10 cellular contexts compared by ENCODE assay signal in the genomic region with DNA sequence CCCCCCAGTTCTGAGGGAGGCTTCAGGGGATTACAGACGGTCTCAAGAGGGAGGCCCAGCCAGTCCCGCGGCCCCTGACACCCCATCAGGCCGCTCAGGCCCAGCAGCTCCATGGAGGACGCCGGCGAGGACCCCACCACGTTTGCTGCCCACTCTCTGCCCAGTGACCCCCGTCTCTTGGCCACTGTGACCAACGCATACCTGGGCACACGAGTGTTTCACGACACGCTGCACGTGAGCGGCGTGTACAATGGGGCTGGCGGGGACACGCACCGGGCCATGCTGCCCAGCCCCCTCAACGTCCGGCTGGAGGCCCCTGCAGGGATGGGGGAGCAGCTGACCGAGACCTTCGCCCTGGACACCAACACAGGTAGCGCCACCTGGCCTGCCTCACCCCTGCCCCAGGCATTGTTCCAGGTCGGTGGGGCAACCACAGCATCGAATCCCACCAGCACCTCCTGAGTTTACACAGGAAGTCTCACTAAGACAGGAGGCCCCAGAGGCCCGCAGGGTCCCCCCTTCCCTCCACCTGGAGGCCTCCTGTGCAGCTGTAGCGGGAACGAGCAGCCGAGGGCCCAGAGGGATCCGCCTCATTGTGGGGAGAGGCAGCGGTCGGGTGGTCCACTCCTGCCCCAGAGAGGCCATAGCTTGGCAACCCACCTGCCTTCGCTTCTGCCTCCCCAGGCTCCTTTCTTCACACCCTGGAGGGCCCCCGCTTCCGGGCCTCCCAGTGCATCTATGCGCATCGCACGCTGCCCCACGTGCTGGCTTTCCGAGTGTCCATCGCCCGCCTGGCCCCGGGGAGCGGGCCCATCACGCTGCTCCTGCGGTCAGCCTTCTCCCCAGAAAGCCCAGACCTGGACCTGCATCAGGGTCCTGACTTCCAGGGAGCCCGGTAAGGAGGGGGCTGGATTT. TPM values are rescaled to one million over a fixed set of nuclear protein-coding genes. Genes with fewer than 3 reads are reported as not detected.
A peak's percentile ranks its signal among the peaks of the same experiment; 100 is the strongest.
DNase-seq lines count a peak whose midpoint lies in the region; ATAC-seq lines count a peak whose summit lies in the region.
"Had no signal": no experiment of that assay in that cellular context is flagged by ENCODE, and none has a peak within 500 bp of the region (broad histone marks: within the 10 kb centered on the region; RNA-seq: fewer than 3 reads in every experiment).

No MANE protein-coding gene starts in this region.

- peak overlapping the region; percentile 41; the same call in 1 of the 2 replicates for H3K4me3 ChIP-seq in GM08714 (ENCODE audit: low read length)

- peaks cover 8% of the 10 kb centered on the region for H3K36me3 Mint-ChIP-seq in T-helper 2 cell treated with Interferon-gamma antibody and Interleukin-4, amounts not matched to agents 5 μg/mL and 100 μg/mL, for 36 hours (ENCODE audit: low read depth)

- peaks cover 16% of the 10 kb centered on the region for H3K4me1 Mint-ChIP-seq in T-helper 2 cell treated with Interferon-gamma antibody and Interleukin-4, amounts not matched to agents 5 μg/mL and 100 μg/mL, for 36 hours (ENCODE audit: low read depth)

- no peaks in the 10 kb centered on the region for H3K9me3 Mint-ChIP-seq in T-helper 2 cell treated with Interferon-gamma antibody and Interleukin-4, amounts not matched to agents 5 μg/mL and 100 μg/mL, for 36 hours

- peaks cover 10% of the 10 kb centered on the region for H3K27me3 Mint-ChIP-seq in T-helper 2 cell treated with Interferon-gamma antibody and Interleukin-4, amounts not matched to agents 5 μg/mL and 100 μg/mL, for 36 hours (ENCODE audit: low read depth)

- H3K27ac Mint-ChIP-seq in T-helper 2 cell treated with Interferon-gamma antibody and Interleukin-4, amounts not matched to agents 5 μg/mL and 100 μg/mL, for 36 hours: peak overlapping the region; percentile 55

- peak overlapping the region; percentile 65 for H3K4me3 Mint-ChIP-seq in T-helper 2 cell treated with Interferon-gamma antibody and Interleukin-4, amounts not matched to agents 5 μg/mL and 100 μg/mL, for 36 hours

- ATAC-seq in Right ventricle myocardium inferior (no peak), sciatic nerve (no peak), GM18858 (IDR thresholded peaks at IDR 0.05; ENCODE audit: unreplicated experiment) (no peak)

- DNase-seq in T-helper 2 cell treated with Interferon-gamma antibody and Interleukin-4, amounts not matched to agents 5 μg/mL and 100 μg/mL, for 36 hours (ENCODE audit: low spot score): no peak
- DNase-seq in Right ventricle myocardium inferior (ENCODE audit: missing footprints): peak; percentile 68
- DNase-seq in sciatic nerve (ENCODE audit: low spot score): peak; percentile 57
- DNase-seq in HuH-7.5 (ENCODE audit: low spot score): no peak
- no peak for DNase-seq in NOMO-1 treated with dmso at 0.1 percent for 144 hours (lab: John Stamatoyannopoulos, UW; ENCODE audit: unreplicated experiment)
- no peak for DNase-seq in DMS 273 treated with DMSO at 0.1 percent for 48 hours (lab: John Stamatoyannopoulos, UW)
- DNase-seq: cortex of kidney, NCI-H2171 treated with DMSO at 0.1 percent for 48 hours had no signal

- intact Hi-C loops in Right ventricle myocardium inferior (cut with DNase I): no loop called here
- intact Hi-C loops in sciatic nerve (cut with DNase I): no loop called here

RNA-seq across cellular contexts. Expression of a gene that starts 1.0 kb away (rescaled TPM):
- total RNA-seq in Right ventricle myocardium inferior (10.0 TPM), sciatic nerve (60.3 TPM)

RNA-seq across cellular contexts. Expression of a gene that starts 9.4 kb away (rescaled TPM):
- total RNA-seq in Right ventricle myocardium inferior: not detected
- total RNA-seq in sciatic nerve: not detected

RNA-seq across cellular contexts. Expression of a gene that starts 11.8 kb away (rescaled TPM):
- total RNA-seq in Right ventricle myocardium inferior (0.14 TPM), sciatic nerve (0.36 TPM)

RNA-seq across cellular contexts. Expression of a gene that starts 17.7 kb away (rescaled TPM):
- total RNA-seq in Right ventricle myocardium inferior (253 TPM), sciatic nerve (853 TPM)

RNA-seq across cellular contexts. Expression of a gene that starts 23.9 kb away (rescaled TPM):
- total RNA-seq in Right ventricle myocardium inferior (125 TPM), sciatic nerve (344 TPM)

Comparison
In these comparisons a context has a peak if more than half of its experiments do, and no peak if none do; other contexts are left out.
1. DNase-seq: peak in Right ventricle myocardium inferior (single experiment) and sciatic nerve (single experiment); none in T-helper 2 cell treated with Interferon-gamma antibody and Interleukin-4, amounts not matched to agents 5 μg/mL and 100 μg/mL, for 36 hours (single experiment), HuH-7.5 (single experiment), NOMO-1 treated with dmso at 0.1 percent for 144 hours (single experiment) and DMS 273 treated with DMSO at 0.1 percent for 48 hours (single experiment).